ENCODE assay signal across 9 cellular contexts in genomic region chr14:49622022-49622607, GRCh38. TPM values are rescaled to one million over a fixed set of nuclear protein-coding genes. Genes with fewer than 3 reads are reported as not detected.
DNase-seq lines count a peak whose midpoint lies in the region; ATAC-seq, FAIRE-seq and TF ChIP-seq lines count a peak whose summit lies in the region.
"Had no signal": no experiment of that assay in that cellular context is flagged by ENCODE, and none has a peak within 500 bp of the region (broad histone marks: within the 10 kb centered on the region; RNA-seq: fewer than 3 reads in every experiment).

No MANE protein-coding gene starts in this region.

- H3K36me3 ChIP-seq in HepG2 (replicated peaks in 1 of 2; ENCODE audit: control insufficient read depth in 1 of 2, insufficient read depth in 2 of 2, low read length in 2 of 2) (peaks cover 0 to 18% of the 10 kb centered on the region in 2 experiments; a peak in 2 of 5 replicates), tibial nerve (peaks cover 0 to 24% (median 8%) of the 10 kb centered on the region in 3 donors)

- peaks cover 53% of the 10 kb centered on the region for H3K4me1 Mint-ChIP-seq in activated T-cell treated with anti-CD3 and anti-CD28 coated beads, Interleukin-2, amount 50 U/mL, for 4 hours (ENCODE audit: low read depth)
- peaks cover 50% of the 10 kb centered on the region for H3K4me1 Mint-ChIP-seq in activated naive CD8-positive, alpha-beta T cell treated with anti-CD3 and anti-CD28 coated beads for 36 hours

- peaks cover 60% of the 10 kb centered on the region for H3K79me2 ChIP-seq in HepG2 (ENCODE audit: insufficient read depth, low read length)

- no peak for FAIRE-seq in HepG2 (lab: Jason Lieb, UNC)
- FAIRE-seq: G401.6 had no signal

- TF ChIP-seq POLR2A in HepG2 (IDR thresholded peaks at IDR 0.05; ENCODE audit: insufficient read depth in 1 of 2, low read depth in 2 of 2, low read length in 2 of 2) = no peak
- no peak for TF ChIP-seq POLR2A in tibial nerve (IDR thresholded peaks at IDR 0.05)

- intact Hi-C loops in HepG2 (cut with micrococcal nuclease; ENCODE audit: unreplicated experiment) = no loop called here

- H3K4me1 ChIP-seq in HepG2 (ENCODE audit: insufficient read depth, low read length) (peaks cover 50% of the 10 kb centered on the region), tibial nerve (peaks cover 0 to 59% (median 29%) of the 10 kb centered on the region in 4 donors)

- no peak for DNase-seq in activated T-cell treated with anti-CD3 and anti-CD28 coated beads, Interleukin-2, amount 50 U/mL, for 4 hours
- DNase-seq in activated T-cell treated with anti-CD3 and anti-CD28 coated beads for 4 hours = no peak
- no peak for DNase-seq in activated naive CD8-positive, alpha-beta T cell treated with anti-CD3 and anti-CD28 coated beads for 36 hours
- DNase-seq in HepG2 (ENCODE audit: low spot score) = no peak
- no peak for DNase-seq in tibial nerve (ENCODE audit: low spot score in 2 of 2)
- DNase-seq in DMS114 treated with DMSO at 0.1 percent for 48 hours (lab: John Stamatoyannopoulos, UW; ENCODE audit: unreplicated experiment) = no peak

- H3K27ac ChIP-seq in HepG2 (ENCODE audit: extremely low read length, insufficient read depth, low read length) (peak overlapping the region; percentile 94), tibial nerve (peak overlapping the region in 2 of 4 donors; percentile 95 to 96)

- TSS peak; percentile 74 for BruUV-seq in HepG2 (replicated peaks; lab: Mats Ljungman, UMichigan)

- peak overlapping the region; percentile 97 for H3K4me3 Mint-ChIP-seq in activated T-cell treated with anti-CD3 and anti-CD28 coated beads, Interleukin-2, amount 50 U/mL, for 4 hours
- H3K4me3 Mint-ChIP-seq in activated naive CD8-positive, alpha-beta T cell treated with anti-CD3 and anti-CD28 coated beads for 36 hours = peak overlapping the region; percentile 95

- no peak for ATAC-seq in activated T-cell treated with anti-CD3 and anti-CD28 coated beads, Interleukin-2, amount 50 U/mL, for 4 hours
- no peak for ATAC-seq in HepG2
- no peak for ATAC-seq in GM19455 (IDR thresholded peaks at IDR 0.05; ENCODE audit: unreplicated experiment)
- no peak for ATAC-seq in GM19035 (IDR thresholded peaks at IDR 0.05; ENCODE audit: unreplicated experiment)

- no peaks in the 10 kb centered on the region; a peak in 1 of 5 replicates for H3K27me3 ChIP-seq in HepG2 (ENCODE audit: control insufficient read depth in 1 of 2, insufficient read depth in 2 of 2, low read length in 2 of 2)
- no peaks in the 10 kb centered on the region for H3K27me3 ChIP-seq in tibial nerve

- no peak for TF ChIP-seq EP300 in HepG2 (IDR thresholded peaks at IDR 0.05; ENCODE audit: low read depth in 2 of 2, low read length in 2 of 2)
- no peak for TF ChIP-seq EP300 in HepG2 (CRISPR knock-in tag; IDR thresholded peaks at IDR 0.05; ENCODE audit: borderline replicate concordance)
- TF ChIP-seq EP300 in tibial nerve (IDR thresholded peaks at IDR 0.05) = no peak

- H3K27ac Mint-ChIP-seq in activated naive CD8-positive, alpha-beta T cell treated with anti-CD3 and anti-CD28 coated beads for 36 hours = peak overlapping the region; percentile 97

- POLR2A ChIA-PET in HepG2 (lab: Yijun Ruan, JAX) = interaction anchor here (2.0 to 3.4 kb wide), 8 partner anchors 9 to 146 kb away, joined by 10 to 65 read pairs (median 40); partner anchors contain the start of genes DNAAF2, KLHDC2, LRR1 and RPS29

- peaks cover 34% of the 10 kb centered on the region for H3K36me3 Mint-ChIP-seq in activated T-cell treated with anti-CD3 and anti-CD28 coated beads, Interleukin-2, amount 50 U/mL, for 4 hours (ENCODE audit: insufficient read depth)
- peaks cover 53% of the 10 kb centered on the region for H3K36me3 Mint-ChIP-seq in activated naive CD8-positive, alpha-beta T cell treated with anti-CD3 and anti-CD28 coated beads for 36 hours

- peak overlapping the region; percentile 81 to 92 (median 86) for H3K4me3 ChIP-seq in HepG2 (replicated peaks in 1 of 3; ENCODE audit: insufficient read depth in 1 of 3, low read depth in 2 of 3, low read length in 3 of 3)
- peak overlapping the region in 3 of 4 donors; percentile 83 to 98 (median 93) for H3K4me3 ChIP-seq in tibial nerve

- H3K4me2 ChIP-seq in HepG2 (ENCODE audit: low read depth, low read length) = peak overlapping the region; percentile 95

- WGBS in HepG2 (ENCODE audit: low lambda C conversion rate) = 0% methylated on average over 2 of the region's 3 CpGs
- 60 to 62% methylated on average over 3 of the region's 3 CpGs for WGBS in tibial nerve, 2 donors

- peaks cover 12% of the 10 kb centered on the region for H4K20me1 ChIP-seq in HepG2 (ENCODE audit: insufficient read depth, low read length)

- in situ Hi-C loops in HepG2 (cut with HindIII; ENCODE audit: extremely low pct_ligation_motif_present, low pct_unique_long_range_greater_than_20kb) = no loop called here

- no peak for TF ChIP-seq RAD21 in HepG2 (CRISPR knock-in tag; IDR thresholded peaks at IDR 0.05)

- CTCF ChIA-PET in HepG2 (lab: Yijun Ruan, JAX; ENCODE audit: low intra/inter-chr PET ratio, low total read pairs) = no interaction called here

- H3K9me3 ChIP-seq in HepG2 (ENCODE audit: low read length) (no peaks in the 10 kb centered on the region), tibial nerve (no peaks in the 10 kb centered on the region)

- no peak overlapping the region for H2AFZ ChIP-seq in HepG2 (ENCODE audit: low read length)

- no peaks in the 10 kb centered on the region for H3K9me3 Mint-ChIP-seq in activated T-cell treated with anti-CD3 and anti-CD28 coated beads, Interleukin-2, amount 50 U/mL, for 4 hours
- no peaks in the 10 kb centered on the region for H3K9me3 Mint-ChIP-seq in activated naive CD8-positive, alpha-beta T cell treated with anti-CD3 and anti-CD28 coated beads for 36 hours

- no peaks in the 10 kb centered on the region for H3K27me3 Mint-ChIP-seq in activated T-cell treated with anti-CD3 and anti-CD28 coated beads, Interleukin-2, amount 50 U/mL, for 4 hours (ENCODE audit: low read depth)
- H3K27me3 Mint-ChIP-seq in activated naive CD8-positive, alpha-beta T cell treated with anti-CD3 and anti-CD28 coated beads for 36 hours = no peaks in the 10 kb centered on the region

- no peak for TF ChIP-seq CTCF in HepG2 (CRISPR knock-in tag; IDR thresholded peaks at IDR 0.05)
- no peak for TF ChIP-seq CTCF in tibial nerve (IDR thresholded peaks at IDR 0.05)

- H3K9ac ChIP-seq in HepG2 (ENCODE audit: insufficient read depth, low read depth, low read length) = peak overlapping the region; percentile 96

RNA-seq across cellular contexts. Expression of gene MGAT2, which starts 1.5 kb away (rescaled TPM):
- 10 to 100 TPM; 53.8 to 55.0 (median 54.6) TPM for total RNA-seq in activated T-cell treated with anti-CD3 and anti-CD28 coated beads, Interleukin-2, amount 50 U/mL, for 4 hours
- total RNA-seq in activated naive CD8-positive, alpha-beta T cell treated with anti-CD3 and anti-CD28 coated beads for 36 hours = 10 to 100 TPM; 40.0 to 42.0 TPM
- total RNA-seq in HepG2 (2016; rRNA removed; fragmentation: Illumina TruSeq; extraction: Trizol) (47.2 and 51.9 TPM in 2 replicates), tibial nerve (10 to 100 TPM; 21.0 to 24.3 (median 23.8) TPM)
- total RNA-seq in HepG2 (2016; cell fraction: cytosol; rRNA removed; fragmentation: Illumina TruSeq; extraction: Trizol; ENCODE audit: low read depth) = 11.1 and 14.0 TPM in 2 replicates
- total RNA-seq in HepG2 (2016; cell fraction: insoluble cytoplasmic fraction; rRNA removed; fragmentation: Illumina TruSeq; extraction: Trizol) = 50.9 and 51.9 TPM in 2 replicates
- 47.8 and 48.8 TPM in 2 replicates for total RNA-seq in HepG2 (2016; cell fraction: membrane; rRNA removed; fragmentation: Illumina TruSeq; extraction: Trizol)
- 35.6 and 35.7 TPM in 2 replicates for total RNA-seq in HepG2 (2016; cell fraction: nucleus; rRNA removed; fragmentation: Illumina TruSeq; extraction: Trizol)
- 12.4 and 12.9 TPM in 2 replicates for polyA plus RNA-seq in HepG2 (2011; rRNA removed)
- polyA plus RNA-seq in HepG2 (2011; cell fraction: cytosol; rRNA removed) = 11.6 and 13.5 TPM in 2 replicates
- polyA plus RNA-seq in HepG2 (2011; cell fraction: nucleus; rRNA removed) = 4.6 and 5.3 TPM in 2 replicates
- polyA plus RNA-seq in HepG2 (2012) = 4.2 and 5.5 TPM in 2 replicates
- 9.6 and 11.4 TPM in 2 replicates for polyA plus RNA-seq in HepG2 (2016; cell fraction: cytosol; fragmentation: Illumina TruSeq; extraction: Trizol; ENCODE audit: low read depth)
- polyA plus RNA-seq in HepG2 (2016; cell fraction: insoluble cytoplasmic fraction; fragmentation: Illumina TruSeq; extraction: Trizol; ENCODE audit: low read depth) = 42.7 and 53.6 TPM in 2 replicates
- 30.4 and 34.7 TPM in 2 replicates for polyA plus RNA-seq in HepG2 (2016; cell fraction: membrane; fragmentation: Illumina TruSeq; extraction: Trizol; ENCODE audit: low read depth)
- 41.5 and 42.4 TPM in 2 replicates for polyA plus RNA-seq in HepG2 (2016; cell fraction: nucleus; fragmentation: Illumina TruSeq; extraction: Trizol; ENCODE audit: insufficient read depth, low read depth)
- polyA minus RNA-seq in HepG2 (2011; rRNA and poly(A)+ RNA removed; ENCODE audit: low replicate concordance) = 13.7 and 21.0 TPM in 2 replicates
- polyA minus RNA-seq in HepG2 (2011; cell fraction: cytosol; rRNA and poly(A)+ RNA removed) = 14.9 and 15.9 TPM in 2 replicates
- polyA minus RNA-seq in HepG2 (2011; cell fraction: nucleus; rRNA and poly(A)+ RNA removed) = 10.3 and 10.8 TPM in 2 replicates

RNA-seq across cellular contexts. Expression of gene RPL36AL, which starts 1.7 kb away (rescaled TPM):
- 100 to 1,000 TPM; 294 to 316 (median 301) TPM for total RNA-seq in activated T-cell treated with anti-CD3 and anti-CD28 coated beads, Interleukin-2, amount 50 U/mL, for 4 hours
- total RNA-seq in activated naive CD8-positive, alpha-beta T cell treated with anti-CD3 and anti-CD28 coated beads for 36 hours = 100 to 1,000 TPM; 236 to 250 TPM
- total RNA-seq in HepG2 (2016; rRNA removed; fragmentation: Illumina TruSeq; extraction: Trizol) (294 and 383 TPM in 2 replicates), tibial nerve (100 to 1,000 TPM; 132 to 206 (median 151) TPM)
- 88.6 and 90.1 TPM in 2 replicates for total RNA-seq in HepG2 (2016; cell fraction: cytosol; rRNA removed; fragmentation: Illumina TruSeq; extraction: Trizol; ENCODE audit: low read depth)
- 283 and 392 TPM in 2 replicates for total RNA-seq in HepG2 (2016; cell fraction: insoluble cytoplasmic fraction; rRNA removed; fragmentation: Illumina TruSeq; extraction: Trizol)
- total RNA-seq in HepG2 (2016; cell fraction: membrane; rRNA removed; fragmentation: Illumina TruSeq; extraction: Trizol) = 101 and 102 TPM in 2 replicates
- 94.7 and 104 TPM in 2 replicates for total RNA-seq in HepG2 (2016; cell fraction: nucleus; rRNA removed; fragmentation: Illumina TruSeq; extraction: Trizol)
- polyA plus RNA-seq in HepG2 (2011; rRNA removed) = 84.2 and 90.0 TPM in 2 replicates
- polyA plus RNA-seq in HepG2 (2011; cell fraction: cytosol; rRNA removed) = 86.6 and 126 TPM in 2 replicates
- polyA plus RNA-seq in HepG2 (2011; cell fraction: nucleus; rRNA removed) = 25.3 and 33.1 TPM in 2 replicates
- 175 and 257 TPM in 2 replicates for polyA plus RNA-seq in HepG2 (2012)
- 98.6 and 103 TPM in 2 replicates for polyA plus RNA-seq in HepG2 (2016; cell fraction: cytosol; fragmentation: Illumina TruSeq; extraction: Trizol; ENCODE audit: low read depth)
- polyA plus RNA-seq in HepG2 (2016; cell fraction: insoluble cytoplasmic fraction; fragmentation: Illumina TruSeq; extraction: Trizol; ENCODE audit: low read depth) = 442 and 461 TPM in 2 replicates
- polyA plus RNA-seq in HepG2 (2016; cell fraction: membrane; fragmentation: Illumina TruSeq; extraction: Trizol; ENCODE audit: low read depth) = 108 and 109 TPM in 2 replicates
- polyA plus RNA-seq in HepG2 (2016; cell fraction: nucleus; fragmentation: Illumina TruSeq; extraction: Trizol; ENCODE audit: insufficient read depth, low read depth) = 176 and 178 TPM in 2 replicates
- polyA minus RNA-seq in HepG2 (2011; rRNA and poly(A)+ RNA removed; ENCODE audit: low replicate concordance) = 4.9 and 21.4 TPM in 2 replicates
- 35.3 and 38.6 TPM in 2 replicates for polyA minus RNA-seq in HepG2 (2011; cell fraction: cytosol; rRNA and poly(A)+ RNA removed)
- 19.6 and 28.7 TPM in 2 replicates for polyA minus RNA-seq in HepG2 (2011; cell fraction: nucleus; rRNA and poly(A)+ RNA removed)

RNA-seq across cellular contexts. Expression of gene DNAAF2, which starts 12.9 kb away (rescaled TPM):
- 10 to 100 TPM; 17.0 to 18.9 (median 17.3) TPM for total RNA-seq in activated T-cell treated with anti-CD3 and anti-CD28 coated beads, Interleukin-2, amount 50 U/mL, for 4 hours
- total RNA-seq in activated naive CD8-positive, alpha-beta T cell treated with anti-CD3 and anti-CD28 coated beads for 36 hours = 10 to 100 TPM; 15.5 to 15.6 TPM
- 13.6 and 17.9 TPM in 2 replicates for total RNA-seq in HepG2 (2016; rRNA removed; fragmentation: Illumina TruSeq; extraction: Trizol)
- total RNA-seq in HepG2 (2016; cell fraction: cytosol; rRNA removed; fragmentation: Illumina TruSeq; extraction: Trizol; ENCODE audit: low read depth) = 4.8 and 5.7 TPM in 2 replicates
- total RNA-seq in HepG2 (2016; cell fraction: insoluble cytoplasmic fraction; rRNA removed; fragmentation: Illumina TruSeq; extraction: Trizol) = 14.5 and 17.7 TPM in 2 replicates
- 10.8 and 12.3 TPM in 2 replicates for total RNA-seq in HepG2 (2016; cell fraction: membrane; rRNA removed; fragmentation: Illumina TruSeq; extraction: Trizol)
- total RNA-seq in HepG2 (2016; cell fraction: nucleus; rRNA removed; fragmentation: Illumina TruSeq; extraction: Trizol) = 7.0 and 8.3 TPM in 2 replicates
- 6.1 TPM in 2 replicates for polyA plus RNA-seq in HepG2 (2011; rRNA removed)
- polyA plus RNA-seq in HepG2 (2011; cell fraction: cytosol; rRNA removed) = 4.9 and 5.2 TPM in 2 replicates
- polyA plus RNA-seq in HepG2 (2011; cell fraction: nucleus; rRNA removed) = 2.5 and 2.7 TPM in 2 replicates
- polyA plus RNA-seq in HepG2 (2012) = 7.4 and 8.1 TPM in 2 replicates
- polyA plus RNA-seq in HepG2 (2016; cell fraction: cytosol; fragmentation: Illumina TruSeq; extraction: Trizol; ENCODE audit: low read depth) = 3.3 and 4.7 TPM in 2 replicates
- polyA plus RNA-seq in HepG2 (2016; cell fraction: insoluble cytoplasmic fraction; fragmentation: Illumina TruSeq; extraction: Trizol; ENCODE audit: low read depth) = 17.1 and 19.1 TPM in 2 replicates
- polyA plus RNA-seq in HepG2 (2016; cell fraction: membrane; fragmentation: Illumina TruSeq; extraction: Trizol; ENCODE audit: low read depth) = 7.1 and 7.4 TPM in 2 replicates
- 9.5 and 10.7 TPM in 2 replicates for polyA plus RNA-seq in HepG2 (2016; cell fraction: nucleus; fragmentation: Illumina TruSeq; extraction: Trizol; ENCODE audit: insufficient read depth, low read depth)
- 2.7 and 3.1 TPM in 2 replicates for polyA minus RNA-seq in HepG2 (2011; rRNA and poly(A)+ RNA removed; ENCODE audit: low replicate concordance)
- polyA minus RNA-seq in HepG2 (2011; cell fraction: cytosol; rRNA and poly(A)+ RNA removed) = 3.6 and 4.2 TPM in 2 replicates
- polyA minus RNA-seq in HepG2 (2011; cell fraction: nucleus; rRNA and poly(A)+ RNA removed) = 3.1 and 4.5 TPM in 2 replicates
- total RNA-seq in tibial nerve = 10 to 100 TPM in 2 of 4 donors, 1 to 10 TPM in 2; 7.8 to 17.2 (median 9.6) TPM

RNA-seq across cellular contexts. Expression of gene LRR1, which starts 23.4 kb away (rescaled TPM):
- total RNA-seq in activated T-cell treated with anti-CD3 and anti-CD28 coated beads, Interleukin-2, amount 50 U/mL, for 4 hours = 10 to 100 TPM; 37.1 to 43.2 (median 42.2) TPM
- total RNA-seq in activated naive CD8-positive, alpha-beta T cell treated with anti-CD3 and anti-CD28 coated beads for 36 hours = 10 to 100 TPM; 58.9 to 59.9 TPM
- total RNA-seq in HepG2 (2016; rRNA removed; fragmentation: Illumina TruSeq; extraction: Trizol) (36.2 and 49.8 TPM in 2 replicates), tibial nerve (10 to 100 TPM in 2 of 4 donors, 1 to 10 TPM in 2; 4.6 to 15.3 (median 8.0) TPM)
- 25.3 and 29.2 TPM in 2 replicates for total RNA-seq in HepG2 (2016; cell fraction: cytosol; rRNA removed; fragmentation: Illumina TruSeq; extraction: Trizol; ENCODE audit: low read depth)
- total RNA-seq in HepG2 (2016; cell fraction: insoluble cytoplasmic fraction; rRNA removed; fragmentation: Illumina TruSeq; extraction: Trizol) = 37.2 and 49.2 TPM in 2 replicates
- total RNA-seq in HepG2 (2016; cell fraction: membrane; rRNA removed; fragmentation: Illumina TruSeq; extraction: Trizol) = 30.8 and 32.4 TPM in 2 replicates
- 18.7 and 21.3 TPM in 2 replicates for total RNA-seq in HepG2 (2016; cell fraction: nucleus; rRNA removed; fragmentation: Illumina TruSeq; extraction: Trizol)
- polyA plus RNA-seq in HepG2 (2011; rRNA removed) = 3.9 and 7.0 TPM in 2 replicates
- polyA plus RNA-seq in HepG2 (2011; cell fraction: cytosol; rRNA removed) = 4.2 and 4.3 TPM in 2 replicates
- polyA plus RNA-seq in HepG2 (2011; cell fraction: nucleus; rRNA removed) = 1.9 and 2.1 TPM in 2 replicates
- polyA plus RNA-seq in HepG2 (2012) = 4.8 and 6.0 TPM in 2 replicates
- polyA plus RNA-seq in HepG2 (2016; cell fraction: cytosol; fragmentation: Illumina TruSeq; extraction: Trizol; ENCODE audit: low read depth) = 14.3 and 17.0 TPM in 2 replicates
- polyA plus RNA-seq in HepG2 (2016; cell fraction: insoluble cytoplasmic fraction; fragmentation: Illumina TruSeq; extraction: Trizol; ENCODE audit: low read depth) = 36.2 and 39.0 TPM in 2 replicates
- 16.8 and 17.0 TPM in 2 replicates for polyA plus RNA-seq in HepG2 (2016; cell fraction: membrane; fragmentation: Illumina TruSeq; extraction: Trizol; ENCODE audit: low read depth)
- polyA plus RNA-seq in HepG2 (2016; cell fraction: nucleus; fragmentation: Illumina TruSeq; extraction: Trizol; ENCODE audit: insufficient read depth, low read depth) = 17.4 and 22.9 TPM in 2 replicates
- 6.5 and 13.4 TPM in 2 replicates for polyA minus RNA-seq in HepG2 (2011; rRNA and poly(A)+ RNA removed; ENCODE audit: low replicate concordance)
- 3.0 and 4.6 TPM in 2 replicates for polyA minus RNA-seq in HepG2 (2011; cell fraction: cytosol; rRNA and poly(A)+ RNA removed)
- polyA minus RNA-seq in HepG2 (2011; cell fraction: nucleus; rRNA and poly(A)+ RNA removed) = 9.0 and 10.3 TPM in 2 replicates

RNA-seq across cellular contexts. Expression of gene RPS29, which starts 35.9 kb away (rescaled TPM):
- 1,000 to 10,000 TPM; 2,303 to 2,539 (median 2,513) TPM for total RNA-seq in activated T-cell treated with anti-CD3 and anti-CD28 coated beads, Interleukin-2, amount 50 U/mL, for 4 hours
- total RNA-seq in activated naive CD8-positive, alpha-beta T cell treated with anti-CD3 and anti-CD28 coated beads for 36 hours = 1,000 to 10,000 TPM; 1,759 to 2,048 TPM
- total RNA-seq in HepG2 (2016; rRNA removed; fragmentation: Illumina TruSeq; extraction: Trizol) = 3,901 and 4,303 TPM in 2 replicates
- 8,184 and 8,598 TPM in 2 replicates for total RNA-seq in HepG2 (2016; cell fraction: cytosol; rRNA removed; fragmentation: Illumina TruSeq; extraction: Trizol; ENCODE audit: low read depth)
- 4,185 and 4,312 TPM in 2 replicates for total RNA-seq in HepG2 (2016; cell fraction: insoluble cytoplasmic fraction; rRNA removed; fragmentation: Illumina TruSeq; extraction: Trizol)
- total RNA-seq in HepG2 (2016; cell fraction: membrane; rRNA removed; fragmentation: Illumina TruSeq; extraction: Trizol) = 10,515 and 11,473 TPM in 2 replicates
- 1,563 and 1,683 TPM in 2 replicates for total RNA-seq in HepG2 (2016; cell fraction: nucleus; rRNA removed; fragmentation: Illumina TruSeq; extraction: Trizol)
- polyA plus RNA-seq in HepG2 (2011; rRNA removed) = 7,896 and 8,215 TPM in 2 replicates
- 23,106 and 23,761 TPM in 2 replicates for polyA plus RNA-seq in HepG2 (2011; cell fraction: cytosol; rRNA removed)
- 3,131 and 3,133 TPM in 2 replicates for polyA plus RNA-seq in HepG2 (2011; cell fraction: nucleus; rRNA removed)
- polyA plus RNA-seq in HepG2 (2012) = 7,846 and 11,802 TPM in 2 replicates
- 7,461 and 7,652 TPM in 2 replicates for polyA plus RNA-seq in HepG2 (2016; cell fraction: cytosol; fragmentation: Illumina TruSeq; extraction: Trizol; ENCODE audit: low read depth)
- 2,305 and 2,788 TPM in 2 replicates for polyA plus RNA-seq in HepG2 (2016; cell fraction: insoluble cytoplasmic fraction; fragmentation: Illumina TruSeq; extraction: Trizol; ENCODE audit: low read depth)
- polyA plus RNA-seq in HepG2 (2016; cell fraction: membrane; fragmentation: Illumina TruSeq; extraction: Trizol; ENCODE audit: low read depth) = 6,369 and 7,188 TPM in 2 replicates
- polyA plus RNA-seq in HepG2 (2016; cell fraction: nucleus; fragmentation: Illumina TruSeq; extraction: Trizol; ENCODE audit: insufficient read depth, low read depth) = 1,882 and 2,182 TPM in 2 replicates
- 1,545 and 1,558 TPM in 2 replicates for polyA minus RNA-seq in HepG2 (2011; rRNA and poly(A)+ RNA removed; ENCODE audit: low replicate concordance)
- polyA minus RNA-seq in HepG2 (2011; cell fraction: cytosol; rRNA and poly(A)+ RNA removed) = 502 and 598 TPM in 2 replicates
- 266 and 310 TPM in 2 replicates for polyA minus RNA-seq in HepG2 (2011; cell fraction: nucleus; rRNA and poly(A)+ RNA removed)
- 1,000 to 10,000 TPM; 3,106 to 5,465 (median 5,153) TPM for total RNA-seq in tibial nerve
